In genomic region chr14:70784886-70785285, GRCh38 we compare ENCODE assay signal across 13 cellular contexts. TPM values are rescaled to one million over a fixed set of nuclear protein-coding genes. Genes with fewer than 3 reads are reported as not detected.
A peak's percentile ranks its signal among the peaks of the same experiment; 100 is the strongest.
DNase-seq lines count a peak whose midpoint lies in the region; ATAC-seq, FAIRE-seq and TF ChIP-seq lines count a peak whose summit lies in the region.
"Had no signal": no experiment of that assay in that cellular context is flagged by ENCODE, and none has a peak within 500 bp of the region (broad histone marks: within the 10 kb centered on the region; RNA-seq: fewer than 3 reads in every experiment).

No MANE protein-coding gene starts in this region.

- intact Hi-C loops in PC-3 (cut with micrococcal nuclease) (no loop called here), mammary epithelial cell (cut with micrococcal nuclease) (loop anchor here (1.0 kb wide), 1 partner anchor 24 kb away; the partner anchor contains the start of gene MAP3K9)

- POLR2A ChIA-PET in PC-3 (lab: Charles Lee; ENCODE audit: unreplicated experiment), result no interaction called here

- H3K27ac ChIP-seq in PC-3 (ENCODE audit: low read length) (peak overlapping the region; percentile 28), mammary epithelial cell (ENCODE audit: insufficient read depth, low read depth, low read length) (peak overlapping the region; percentile 96)

- H3K9ac ChIP-seq in PC-3 (ENCODE audit: low read length), result no peak overlapping the region
- H3K9ac ChIP-seq in mammary epithelial cell (ENCODE audit: insufficient read depth, low read length), result peak overlapping the region; percentile 16

- no peak overlapping the region for H2AFZ ChIP-seq in PC-3 (ENCODE audit: low read length)
- H2AFZ ChIP-seq in mammary epithelial cell (ENCODE audit: low read depth, low read length), result no peak overlapping the region

- H3K9me3 ChIP-seq in PC-3 (ENCODE audit: low read length) (no peaks in the 10 kb centered on the region), mammary epithelial cell (replicated peaks; ENCODE audit: insufficient read depth, low read length) (no peaks in the 10 kb centered on the region)

- H3K4me1 ChIP-seq in PC-3 (ENCODE audit: insufficient read depth, low read length), result peaks cover 55% of the 10 kb centered on the region
- H3K4me1 ChIP-seq in mammary epithelial cell (ENCODE audit: insufficient read depth, low read length), result peaks cover 91% of the 10 kb centered on the region

- BruUV-seq in PC-3 (replicated peaks; lab: Mats Ljungman, UMichigan) (no TSS peak), mammary epithelial cell (replicated peaks; lab: Mats Ljungman, UMichigan) (no TSS peak)

- FAIRE-seq in frontal cortex (lab: Jason Lieb, UNC), result no peak
- FAIRE-seq: A204.1 had no signal

- H3F3A ChIP-seq in PC-3 (ENCODE audit: low read length, unreplicated experiment), result no peaks in the 10 kb centered on the region

- H3K4me3 ChIP-seq in PC-3 (ENCODE audit: low read length) (no peak overlapping the region), mammary epithelial cell (replicated peaks in 1 of 3; ENCODE audit: insufficient read depth in 1 of 3, low read depth in 2 of 3, low read length in 3 of 3) (no peak overlapping the region)

- in situ Hi-C loops in mammary epithelial cell (cut with MboI; ENCODE audit: low sequenced_read_pairs in 2 of 2), result no loop called here

- H3K36me3 ChIP-seq in PC-3 (ENCODE audit: low read depth, low read length) (peaks cover 14% of the 10 kb centered on the region), mammary epithelial cell (ENCODE audit: insufficient read depth, low read length) (peaks cover 13% of the 10 kb centered on the region)

- dilution Hi-C loops in mammary epithelial cell (cut with HindIII; ENCODE audit: low sequenced_read_pairs), result no loop called here

- H4K20me1 ChIP-seq in PC-3 (ENCODE audit: low read length), result no peaks in the 10 kb centered on the region
- H4K20me1 ChIP-seq in mammary epithelial cell (ENCODE audit: insufficient read depth, low read length), result no peaks in the 10 kb centered on the region

- ATAC-seq in PC-3, result no peak
- ATAC-seq in esophagus mucosa, result peak; percentile 42
- no peak for ATAC-seq in GM19035 (IDR thresholded peaks at IDR 0.05; ENCODE audit: unreplicated experiment)
- ATAC-seq in HG02571 (IDR thresholded peaks at IDR 0.05; ENCODE audit: unreplicated experiment), result no peak
- ATAC-seq: HCT116 had no signal

- TF ChIP-seq CTCF in PC-3 (conservative IDR thresholded peaks at IDR 0.05; ENCODE audit: low read depth, low read length) (no peak), mammary epithelial cell (conservative IDR thresholded peaks at IDR 0.05 in 1 of 2, IDR thresholded peaks at IDR 0.05 in 1 of 2; ENCODE audit: extremely low read depth in 1 of 2, insufficient read depth in 1 of 2, low read depth in 1 of 2, low read length in 2 of 2) (no peak)

- CTCF ChIA-PET in PC-3 (lab: Charles Lee) (no interaction called here), mammary epithelial cell (lab: Charles Lee; ENCODE audit: low non-redundant PET) (interaction anchor here (0.6 kb wide), 1 partner anchor 29 kb away, joined by 4 read pairs; no protein-coding TSS in a partner anchor)

- H3K27me3 ChIP-seq in PC-3 (ENCODE audit: low read length), result no peaks in the 10 kb centered on the region
- H3K27me3 ChIP-seq in mammary epithelial cell (ENCODE audit: insufficient read depth, low read length), result no peaks in the 10 kb centered on the region

- H3K4me2 ChIP-seq in PC-3 (ENCODE audit: low read length) (no peak overlapping the region), mammary epithelial cell (ENCODE audit: insufficient read depth, low read depth, low read length) (no peak overlapping the region)

- peaks cover 69% of the 10 kb centered on the region for H3K79me2 ChIP-seq in PC-3 (ENCODE audit: low read length)
- peaks cover 86% of the 10 kb centered on the region for H3K79me2 ChIP-seq in mammary epithelial cell (ENCODE audit: insufficient read depth, low read length)

- DNase-seq in PC-3 (peak; percentile 8), mammary epithelial cell (peak; percentile 70), NCI-H1048 (lab: John Stamatoyannopoulos, UW) (no peak), frontal cortex (ENCODE audit: low spot score in 2 of 2) (no peak)
- DNase-seq: C1 segment of cervical spinal cord; Calu3; CD4-positive, alpha-beta T cell; DMS 273 treated with DMSO at 0.1 percent for 48 hours had no signal

- whole genome bisulfite sequencing in mammary epithelial cell (ENCODE audit: low coverage, missing lambda C conversion rate), result 52% methylated on average over 2 of the region's 2 CpGs

- H3K9me2 ChIP-seq in PC-3 (replicated peaks; ENCODE audit: low read length), result no peaks in the 10 kb centered on the region

RNA-seq across cellular contexts. Expression of gene MAP3K9, which starts 24.4 kb away (rescaled TPM):
- total RNA-seq in PC-3 (2014; rRNA removed), result 13.4 and 14.3 TPM in 2 replicates
- total RNA-seq in mammary epithelial cell, result 10 to 100 TPM; 24.3 to 38.9 TPM
- 17.6 TPM for polyA plus RNA-seq in mammary epithelial cell
- 67.4 TPM for polyA minus RNA-seq in mammary epithelial cell
- total RNA-seq in esophagus mucosa, result 20.1 TPM
- total RNA-seq in frontal cortex, result 11.4 TPM

Comparison
In these comparisons a context has a peak if more than half of its experiments do, and no peak if none do; other contexts are left out.
1. DNase-seq: peak in PC-3 (single experiment) and mammary epithelial cell (single experiment); none in NCI-H1048 (single experiment) and frontal cortex (0 of 2).